8 cellular contexts compared by ENCODE assay signal in genomic region chrX:54639346-54640102, GRCh38.
DNase-seq lines count a peak whose midpoint lies in the region; ATAC-seq and FAIRE-seq lines count a peak whose summit lies in the region.

No MANE protein-coding gene starts in this region.

- peak; percentile 55 for FAIRE-seq in islet of Langerhans (lab: Jason Lieb, UNC)

- ATAC-seq in GM19043 (IDR thresholded peaks at IDR 0.05; ENCODE audit: low read depth, unreplicated experiment) (peak; percentile 87), HG03354 (IDR thresholded peaks at IDR 0.05; ENCODE audit: poor library complexity, severe bottlenecking, unreplicated experiment) (peak; percentile 94)

- DNase-seq in AG20443 (ENCODE audit: low spot score) (peak; percentile 91), NCI-H345 treated with DMSO at 0.1 percent for 48 hours (lab: John Stamatoyannopoulos, UW; ENCODE audit: unreplicated experiment) (peak; percentile 93), cerebellar cortex (ENCODE audit: low spot score) (peak; percentile 93)
- DNase-seq in activated CD4-positive, CD25-positive, alpha-beta regulatory T cell treated with anti-CD3 and anti-CD28 coated beads, Interleukin-2, amount 50 U/mL, for 16 hours (ENCODE audit: low read depth, low spot score): peak; percentile 81
- peak; percentile 78 to 89 for DNase-seq in stimulated activated CD4-positive, alpha-beta T cell treated with anti-CD3 and anti-CD28 coated beads, Interleukin-12 subunit alpha, Interleukin-12 subunit beta, amount 100 ng/mL, for 24 hours (ENCODE audit: low read depth in 2 of 2)

Comparison
In these comparisons a context has a peak if more than half of its experiments do, and no peak if none do; other contexts are left out.
1. Peak in every context shown above with its lines: DNase-seq and ATAC-seq.